ENCODE assay signal across 11 cellular contexts in genomic region chr3:23162939-23163338, GRCh38. TPM values are rescaled to one million over a fixed set of nuclear protein-coding genes. Genes with fewer than 3 reads are reported as not detected.
DNase-seq lines count a peak whose midpoint lies in the region; ATAC-seq, FAIRE-seq and TF ChIP-seq lines count a peak whose summit lies in the region.
"Had no signal": no experiment of that assay in that cellular context is flagged by ENCODE, and none has a peak within 500 bp of the region (broad histone marks: within the 10 kb centered on the region; RNA-seq: fewer than 3 reads in every experiment).

No MANE protein-coding gene starts in this region.

- TF ChIP-seq RAD21 in HepG2 (CRISPR knock-in tag; IDR thresholded peaks at IDR 0.05) = no peak

- ATAC-seq in GM19463 (IDR thresholded peaks at IDR 0.05; ENCODE audit: unreplicated experiment) (peak; percentile 33), HG03025 (IDR thresholded peaks at IDR 0.05; ENCODE audit: low FRiP score, unreplicated experiment) (peak; percentile 64), PC-3 (peak; percentile 37), HepG2 (no peak)
- ATAC-seq in natural killer cell treated with Interleukin-12 subunit alpha and Interleukin-12 subunit beta and Interleukin-15 and Interleukin-18, amount 100 ng/mL, for 72 hours = no peak
- ATAC-seq: activated CD8-positive, alpha-beta T cell treated with anti-CD3 and anti-CD28 coated beads, Interleukin-2, amount 10 ng/mL, durations not matched to agents 7 days and 5 days; sciatic nerve had no signal

- H2AFZ ChIP-seq in PC-3 (ENCODE audit: low read length) (no peak overlapping the region), HepG2 (ENCODE audit: low read length) (no peak overlapping the region)

- H3K4me2 ChIP-seq in PC-3 (ENCODE audit: low read length) = peak overlapping the region; percentile 60
- H3K4me2 ChIP-seq in HepG2 (ENCODE audit: low read depth, low read length) = no peak overlapping the region

- H3K4me1 Mint-ChIP-seq in natural killer cell treated with Interleukin-12 subunit alpha and Interleukin-12 subunit beta and Interleukin-15 and Interleukin-18, amount 100 ng/mL, for 72 hours (ENCODE audit: low read depth in 2 of 2) = no peaks in the 10 kb centered on the region

- CTCF ChIA-PET in PC-3 (lab: Charles Lee) = interaction anchor here (0.6 kb wide), 1 partner anchor 594 kb away, joined by 3 read pairs; no protein-coding TSS in a partner anchor
- CTCF ChIA-PET in HepG2 (lab: Yijun Ruan, JAX; ENCODE audit: low intra/inter-chr PET ratio, low total read pairs) = no interaction called here

- H3K27me3 ChIP-seq in PC-3 (ENCODE audit: low read length) (no peaks in the 10 kb centered on the region), HepG2 (ENCODE audit: control insufficient read depth in 1 of 2, insufficient read depth in 2 of 2, low read length in 2 of 2) (0 out of 5 replicates have a peak, but pooled peaks cover 0 to 3% of the 10 kb centered on the region in 2 experiments)

- H3K4me1 ChIP-seq in PC-3 (ENCODE audit: insufficient read depth, low read length) = peaks cover 43% of the 10 kb centered on the region
- H3K4me1 ChIP-seq in HepG2 (ENCODE audit: insufficient read depth, low read length) = no peaks in the 10 kb centered on the region

- no peak for TF ChIP-seq EP300 in HepG2 (IDR thresholded peaks at IDR 0.05; ENCODE audit: low read depth in 2 of 2, low read length in 2 of 2)
- no peak for TF ChIP-seq EP300 in HepG2 (CRISPR knock-in tag; IDR thresholded peaks at IDR 0.05; ENCODE audit: borderline replicate concordance)

- H3K9me3 Mint-ChIP-seq in natural killer cell treated with Interleukin-12 subunit alpha and Interleukin-12 subunit beta and Interleukin-15 and Interleukin-18, amount 100 ng/mL, for 72 hours = no peaks in the 10 kb centered on the region

- no peak overlapping the region; the same call in 1 of the 2 replicates for H3K27ac ChIP-seq in PC-3 (ENCODE audit: low read length)
- no peak overlapping the region for H3K27ac ChIP-seq in HepG2 (ENCODE audit: extremely low read length, insufficient read depth, low read length)

- H3K79me2 ChIP-seq in PC-3 (ENCODE audit: low read length) (no peaks in the 10 kb centered on the region), HepG2 (ENCODE audit: insufficient read depth, low read length) (no peaks in the 10 kb centered on the region)

- no peak overlapping the region for H3K27ac Mint-ChIP-seq in natural killer cell treated with Interleukin-12 subunit alpha and Interleukin-12 subunit beta and Interleukin-15 and Interleukin-18, amount 100 ng/mL, for 72 hours
- H3K27ac Mint-ChIP-seq: activated CD8-positive, alpha-beta T cell treated with anti-CD3 and anti-CD28 coated beads, Interleukin-2, amount 10 ng/mL, durations not matched to agents 7 days and 5 days had no signal

- H3K4me3 Mint-ChIP-seq in natural killer cell treated with Interleukin-12 subunit alpha and Interleukin-12 subunit beta and Interleukin-15 and Interleukin-18, amount 100 ng/mL, for 72 hours = no peak overlapping the region
- H3K4me3 Mint-ChIP-seq: activated CD8-positive, alpha-beta T cell treated with anti-CD3 and anti-CD28 coated beads, Interleukin-2, amount 10 ng/mL, durations not matched to agents 7 days and 5 days had no signal

- TF ChIP-seq CTCF in GM12865 (IDR thresholded peaks at IDR 0.05; ENCODE audit: insufficient read depth, low read depth, low read length, missing control alignments) (no peak), PC-3 (conservative IDR thresholded peaks at IDR 0.05; ENCODE audit: low read depth, low read length) (no peak), HepG2 (CRISPR knock-in tag; IDR thresholded peaks at IDR 0.05) (no peak)

- DNase-seq in GM12865 (ENCODE audit: low read depth) (peak; percentile 83), PC-3 (peak; percentile 75), RKO (ENCODE audit: low spot score) (no peak), HepG2 (ENCODE audit: low spot score) (no peak)
- DNase-seq in natural killer cell treated with Interleukin-12 subunit alpha and Interleukin-12 subunit beta and Interleukin-15 and Interleukin-18, amount 100 ng/mL, for 72 hours (ENCODE audit: low spot score) = no peak
- DNase-seq in stimulated activated CD4-positive, alpha-beta T cell treated with anti-CD3 and anti-CD28 coated beads, Interleukin-4, amount 100 ng/mL, for 24 hours = no peak
- DNase-seq: activated CD8-positive, alpha-beta T cell treated with anti-CD3 and anti-CD28 coated beads, Interleukin-2, amount 10 ng/mL, durations not matched to agents 7 days and 5 days had no signal

- 13% methylated on average over 2 of the region's 2 CpGs for WGBS in HepG2 (ENCODE audit: low lambda C conversion rate)

- H3K27me3 Mint-ChIP-seq in natural killer cell treated with Interleukin-12 subunit alpha and Interleukin-12 subunit beta and Interleukin-15 and Interleukin-18, amount 100 ng/mL, for 72 hours = peaks cover 5 to 8% of the 10 kb centered on the region in 2 donors

- no peak overlapping the region for H3K4me3 ChIP-seq in GM12865 (ENCODE audit: low read depth, low read length)
- no peak overlapping the region for H3K4me3 ChIP-seq in PC-3 (ENCODE audit: low read length)
- H3K4me3 ChIP-seq in HepG2 (replicated peaks in 1 of 3; ENCODE audit: insufficient read depth in 1 of 3, low read depth in 2 of 3, low read length in 3 of 3) = no peak overlapping the region

- H3K9ac ChIP-seq in PC-3 (ENCODE audit: low read length) = no peak overlapping the region
- no peak overlapping the region for H3K9ac ChIP-seq in HepG2 (ENCODE audit: insufficient read depth, low read depth, low read length)

- no peaks in the 10 kb centered on the region for H3K36me3 Mint-ChIP-seq in natural killer cell treated with Interleukin-12 subunit alpha and Interleukin-12 subunit beta and Interleukin-15 and Interleukin-18, amount 100 ng/mL, for 72 hours

- no peaks in the 10 kb centered on the region for H3F3A ChIP-seq in PC-3 (ENCODE audit: low read length, unreplicated experiment)

- in situ Hi-C loops in HepG2 (cut with HindIII; ENCODE audit: extremely low pct_ligation_motif_present, low pct_unique_long_range_greater_than_20kb) = no loop called here

- FAIRE-seq in HepG2 (lab: Jason Lieb, UNC) = no peak
- FAIRE-seq: astrocyte had no signal

- H4K20me1 ChIP-seq in PC-3 (ENCODE audit: low read length) = no peaks in the 10 kb centered on the region
- no peaks in the 10 kb centered on the region for H4K20me1 ChIP-seq in HepG2 (ENCODE audit: insufficient read depth, low read length)

- intact Hi-C loops in PC-3 (cut with micrococcal nuclease) (loop anchor here (5.0 to 10.0 kb wide), 2 partner anchors 198 to 241 kb away; no protein-coding TSS in a partner anchor), HepG2 (cut with micrococcal nuclease; ENCODE audit: unreplicated experiment) (no loop called here)

- no TSS peak for BruUV-seq in PC-3 (replicated peaks; lab: Mats Ljungman, UMichigan)
- no TSS peak for BruUV-seq in HepG2 (replicated peaks; lab: Mats Ljungman, UMichigan)

- POLR2A ChIA-PET in PC-3 (lab: Charles Lee; ENCODE audit: unreplicated experiment) = no interaction called here
- POLR2A ChIA-PET in HepG2 (lab: Yijun Ruan, JAX) = no interaction called here

- no peaks in the 10 kb centered on the region for H3K9me3 ChIP-seq in PC-3 (ENCODE audit: low read length)
- no peaks in the 10 kb centered on the region for H3K9me3 ChIP-seq in HepG2 (ENCODE audit: low read length)

- TF ChIP-seq POLR2A in HepG2 (IDR thresholded peaks at IDR 0.05; ENCODE audit: insufficient read depth in 1 of 2, low read depth in 2 of 2, low read length in 2 of 2) = no peak

- no peaks in the 10 kb centered on the region for H3K36me3 ChIP-seq in PC-3 (ENCODE audit: low read depth, low read length)
- no peaks in the 10 kb centered on the region for H3K36me3 ChIP-seq in HepG2 (replicated peaks in 1 of 2; ENCODE audit: control insufficient read depth in 1 of 2, insufficient read depth in 2 of 2, low read length in 2 of 2)

- H3K9me2 ChIP-seq in PC-3 (replicated peaks; ENCODE audit: low read length) = no peaks in the 10 kb centered on the region

TF ChIP-seq in HepG2, 621 proteins besides CTCF, POLR2A, EP300 and RAD21 (continues in another document):
- TF ChIP-seq EZH2 (conservative IDR thresholded peaks at IDR 0.05; ENCODE audit: low read depth, low read length) = no peak
- TF ChIP-seq ZNF10 (CRISPR knock-in tag; IDR thresholded peaks at IDR 0.05; ENCODE audit: borderline replicate concordance, low read depth) = no peak
- no peak for TF ChIP-seq ATF7 (IDR thresholded peaks at IDR 0.05)
- TF ChIP-seq ATF7 (CRISPR knock-in tag; IDR thresholded peaks at IDR 0.05) = no peak
- no peak for TF ChIP-seq ZNF660 (CRISPR knock-in tag; IDR thresholded peaks at IDR 0.05; ENCODE audit: borderline replicate concordance, low read depth)
- TF ChIP-seq PAWR (CRISPR knock-in tag; IDR thresholded peaks at IDR 0.05; ENCODE audit: borderline replicate concordance) = no peak
- TF ChIP-seq NCOR1 (IDR thresholded peaks at IDR 0.05; ENCODE audit: borderline replicate concordance, low read length) = no peak
- TF ChIP-seq ISX (CRISPR knock-in tag; conservative IDR thresholded peaks at IDR 0.05) = no peak
- TF ChIP-seq SMAD9 (CRISPR knock-in tag; IDR thresholded peaks at IDR 0.05) = no peak

RNA-seq across cellular contexts. Expression of gene UBE2E2, which starts 40.2 kb away (rescaled TPM):
- total RNA-seq in PC-3 (2014; rRNA removed) (25.6 and 30.9 TPM in 2 replicates), HepG2 (2016; rRNA removed; fragmentation: Illumina TruSeq; extraction: Trizol) (0.77 and 0.81 TPM in 2 replicates)
- 1 to 10 TPM; 6.4 to 9.6 TPM for total RNA-seq in natural killer cell treated with Interleukin-12 subunit alpha and Interleukin-12 subunit beta and Interleukin-15 and Interleukin-18, amount 100 ng/mL, for 72 hours
- total RNA-seq in HepG2 (2016; cell fraction: cytosol; rRNA removed; fragmentation: Illumina TruSeq; extraction: Trizol; ENCODE audit: low read depth) = 0.91 and 1.2 TPM in 2 replicates
- total RNA-seq in HepG2 (2016; cell fraction: insoluble cytoplasmic fraction; rRNA removed; fragmentation: Illumina TruSeq; extraction: Trizol) = 0.73 and 2.1 TPM in 2 replicates
- 1.3 and 2.3 TPM in 2 replicates for total RNA-seq in HepG2 (2016; cell fraction: membrane; rRNA removed; fragmentation: Illumina TruSeq; extraction: Trizol)
- total RNA-seq in HepG2 (2016; cell fraction: nucleus; rRNA removed; fragmentation: Illumina TruSeq; extraction: Trizol) = 0.72 and 1.4 TPM in 2 replicates
- 1.5 and 1.6 TPM in 2 replicates for polyA plus RNA-seq in HepG2 (2011; rRNA removed)
- 1.4 and 2.9 TPM in 2 replicates for polyA plus RNA-seq in HepG2 (2011; cell fraction: cytosol; rRNA removed)
- polyA plus RNA-seq in HepG2 (2011; cell fraction: nucleus; rRNA removed) = 1.6 and 2.5 TPM in 2 replicates
- polyA plus RNA-seq in HepG2 (2012) = 1.2 and 1.6 TPM in 2 replicates
- 0.42 and 0.97 TPM in 2 replicates for polyA plus RNA-seq in HepG2 (2016; cell fraction: cytosol; fragmentation: Illumina TruSeq; extraction: Trizol; ENCODE audit: low read depth)
- polyA plus RNA-seq in HepG2 (2016; cell fraction: insoluble cytoplasmic fraction; fragmentation: Illumina TruSeq; extraction: Trizol; ENCODE audit: low read depth) = 0.75 and 1.1 TPM in 2 replicates
- 1.2 and 1.8 TPM in 2 replicates for polyA plus RNA-seq in HepG2 (2016; cell fraction: membrane; fragmentation: Illumina TruSeq; extraction: Trizol; ENCODE audit: low read depth)
- polyA plus RNA-seq in HepG2 (2016; cell fraction: nucleus; fragmentation: Illumina TruSeq; extraction: Trizol; ENCODE audit: insufficient read depth, low read depth) = 0.52 and 1.6 TPM in 2 replicates
- 0.90 and 11.7 TPM in 2 replicates for polyA minus RNA-seq in HepG2 (2011; rRNA and poly(A)+ RNA removed; ENCODE audit: low replicate concordance)
- 0.70 and 2.5 TPM in 2 replicates for polyA minus RNA-seq in HepG2 (2011; cell fraction: cytosol; rRNA and poly(A)+ RNA removed)
- polyA minus RNA-seq in HepG2 (2011; cell fraction: nucleus; rRNA and poly(A)+ RNA removed) = 2.2 and 6.5 TPM in 2 replicates

Comparison
In these comparisons a context has a peak if more than half of its experiments do, and no peak if none do; other contexts are left out.
1. DNase-seq: peak in GM12865 (single experiment) and PC-3 (single experiment); none in RKO (single experiment), natural killer cell treated with Interleukin-12 subunit alpha and Interleukin-12 subunit beta and Interleukin-15 and Interleukin-18, amount 100 ng/mL, for 72 hours (single experiment), stimulated activated CD4-positive, alpha-beta T cell treated with anti-CD3 and anti-CD28 coated beads, Interleukin-4, amount 100 ng/mL, for 24 hours (single experiment) and HepG2 (single experiment).
2. ATAC-seq: peak in GM19463 (single experiment), HG03025 (single experiment) and PC-3 (single experiment); none in natural killer cell treated with Interleukin-12 subunit alpha and Interleukin-12 subunit beta and Interleukin-15 and Interleukin-18, amount 100 ng/mL, for 72 hours (0 of 2) and HepG2 (single experiment).